ENCODE assay signal across 10 cellular contexts in the genomic region with DNA sequence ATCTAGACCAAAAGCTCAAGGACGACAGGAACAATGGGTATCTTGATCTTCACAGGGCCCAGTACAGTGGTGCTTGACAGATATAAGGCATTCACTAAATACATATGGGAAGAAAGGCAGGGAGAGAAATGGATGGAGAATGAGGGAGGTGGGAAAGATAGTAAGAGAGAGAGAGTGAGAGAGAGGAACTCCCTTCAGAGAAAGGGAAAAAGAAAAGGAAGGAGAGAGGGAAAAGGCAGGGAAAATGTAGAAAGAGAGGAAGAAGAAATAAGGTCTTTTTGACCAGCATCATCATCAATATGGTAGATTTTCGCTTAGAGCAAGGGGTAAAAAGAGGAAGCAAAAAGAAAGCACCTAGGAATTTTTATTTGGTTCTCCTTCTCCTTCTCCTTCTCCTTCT. TPM values are rescaled to one million over a fixed set of nuclear protein-coding genes. Genes with fewer than 3 reads are reported as not detected.
"Had no signal": no experiment of that assay in that cellular context is flagged by ENCODE, and none has a peak within 500 bp of the region (broad histone marks: within the 10 kb centered on the region; RNA-seq: fewer than 3 reads in every experiment).

No MANE protein-coding gene starts in this region.

- DNase-seq: H9, HCEC 1CT, HFFc6, KBM-7 had no signal

- H3K27ac ChIP-seq: HL-60 had no signal

- H3K4me2 ChIP-seq: GM23338 had no signal

- H3K4me1 Mint-ChIP-seq: IgD-negative memory B cell had no signal

- H2AFZ ChIP-seq: GM23338 had no signal

- H3K4me3 ChIP-seq: GM23338 had no signal

- H3K4me3 Mint-ChIP-seq: GM23338, H9, HFFc6, IgD-negative memory B cell had no signal

- H3K9me3 Mint-ChIP-seq: GM23338, H9 had no signal

- H3K27ac Mint-ChIP-seq: GM23338, H9, HFFc6, IgD-negative memory B cell had no signal

- H3K27me3 Mint-ChIP-seq: IgD-negative memory B cell had no signal

RNA-seq across cellular contexts. Expression of a gene that starts 0.8 kb away (rescaled TPM):
- total RNA-seq: GM23338, H1, H9, HepG2, HFFc6, HT1080 had no signal
- polyA plus RNA-seq: GM23338, HepG2, IgD-negative memory B cell had no signal

RNA-seq across cellular contexts. Expression of a gene that starts 10.8 kb away (rescaled TPM):
- total RNA-seq: HepG2, HFFc6, HT1080 had no signal
- polyA plus RNA-seq: HepG2, IgD-negative memory B cell had no signal

RNA-seq across cellular contexts. Expression of a gene that starts 47.2 kb away (rescaled TPM):
- total RNA-seq: GM23338, H1, H9, HFFc6, HT1080 had no signal
- polyA plus RNA-seq: GM23338, IgD-negative memory B cell had no signal

RNA-seq across cellular contexts. Expression of a gene that starts 58.3 kb away (rescaled TPM):
- total RNA-seq: HepG2, HFFc6, HT1080 had no signal
- polyA plus RNA-seq: HepG2, IgD-negative memory B cell had no signal
